11 cellular contexts compared by ENCODE assay signal in the genomic region with DNA sequence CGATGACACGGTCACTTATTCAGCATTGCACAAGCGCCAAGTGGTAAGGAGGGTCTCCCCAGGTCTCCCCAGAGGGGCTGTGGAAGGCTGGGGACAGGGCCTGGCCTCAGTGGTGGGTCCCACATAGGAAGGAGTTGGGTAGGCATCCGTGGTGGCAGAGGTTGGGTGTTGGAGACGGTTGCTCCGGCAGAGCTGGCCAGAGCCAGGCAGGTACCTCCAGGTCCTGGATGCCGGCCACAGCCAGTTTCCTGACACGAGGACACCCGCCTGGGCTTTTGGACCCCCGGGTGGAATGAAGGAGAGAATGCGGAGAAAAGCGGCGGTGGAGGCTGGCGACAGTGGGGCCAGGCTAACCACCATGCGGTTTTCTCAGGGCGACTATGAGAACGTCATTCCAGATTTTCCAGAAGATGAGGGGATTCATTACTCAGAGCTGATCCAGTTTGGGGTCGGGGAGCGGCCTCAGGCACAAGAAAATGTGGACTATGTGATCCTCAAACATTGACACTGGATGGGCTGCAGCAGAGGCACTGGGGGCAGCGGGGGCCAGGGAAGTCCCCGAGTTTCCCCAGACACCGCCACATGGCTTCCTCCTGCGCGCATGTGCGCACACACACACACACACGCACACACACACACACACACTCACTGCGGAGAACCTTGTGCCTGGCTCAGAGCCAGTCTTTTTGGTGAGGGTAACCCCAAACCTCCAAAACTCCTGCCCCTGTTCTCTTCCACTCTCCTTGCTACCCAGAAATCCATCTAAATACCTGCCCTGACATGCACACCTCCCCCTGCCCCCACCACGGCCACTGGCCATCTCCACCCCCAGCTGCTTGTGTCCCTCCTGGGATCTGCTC. TPM values are rescaled to one million over a fixed set of nuclear protein-coding genes. Genes with fewer than 3 reads are reported as not detected.
A peak's percentile ranks its signal among the peaks of the same experiment; 100 is the strongest.
DNase-seq lines count a peak whose midpoint lies in the region; ATAC-seq, FAIRE-seq and TF ChIP-seq lines count a peak whose summit lies in the region.
"Had no signal": no experiment of that assay in that cellular context is flagged by ENCODE, and none has a peak within 500 bp of the region (broad histone marks: within the 10 kb centered on the region; RNA-seq: fewer than 3 reads in every experiment).

No MANE protein-coding gene starts in this region.

- H3K27me3 Mint-ChIP-seq in progenitor cell of endocrine pancreas = peaks cover 28% of the 10 kb centered on the region

- peak overlapping the region; percentile 70 for H3K4me2 ChIP-seq in OCI-LY7 (ENCODE audit: low read length)

- no peaks in the 10 kb centered on the region for H3K4me1 Mint-ChIP-seq in progenitor cell of endocrine pancreas (ENCODE audit: low read depth)

- H3K36me3 ChIP-seq in GM06990 (ENCODE audit: control insufficient read depth, insufficient read depth, low read length) = peaks cover 28% of the 10 kb centered on the region
- peaks cover 80% of the 10 kb centered on the region for H3K36me3 ChIP-seq in OCI-LY7 (ENCODE audit: insufficient read depth, low read length)
- no peaks in the 10 kb centered on the region for H3K36me3 ChIP-seq in small intestine (ENCODE audit: control insufficient read depth in 2 of 2, insufficient read depth in 2 of 2, low read length in 2 of 2)

- H3K4me1 ChIP-seq in OCI-LY7 (ENCODE audit: insufficient read depth, low read length, poor library complexity, severe bottlenecking) = peaks cover 85% of the 10 kb centered on the region
- no peaks in the 10 kb centered on the region for H3K4me1 ChIP-seq in small intestine (ENCODE audit: control insufficient read depth in 2 of 2, insufficient read depth in 1 of 2, low read depth in 1 of 2, low read length in 1 of 2)

- FAIRE-seq in small intestine (lab: Jason Lieb, UNC) = no peak

- H3K9me2 ChIP-seq in OCI-LY7 (ENCODE audit: insufficient read depth, low read length) = no peaks in the 10 kb centered on the region

- H2AFZ ChIP-seq in OCI-LY7 (ENCODE audit: low read length) = no peak overlapping the region

- 0 out of 2 replicates have a peak, but pooled peaks cover 4% of the 10 kb centered on the region for H3K9me3 ChIP-seq in OCI-LY7 (ENCODE audit: low read length)
- H3K9me3 ChIP-seq in small intestine (ENCODE audit: control insufficient read depth, low read depth) = no peaks in the 10 kb centered on the region

- peak overlapping the region; percentile 96 for H3K27ac ChIP-seq in OCI-LY7 (ENCODE audit: low read depth, low read length, poor library complexity, severe bottlenecking)
- no peak overlapping the region for H3K27ac ChIP-seq in small intestine (ENCODE audit: low read depth in 1 of 2, low read length in 1 of 2)

- DNase-seq in GM06990 (ENCODE audit: extremely low read depth, insufficient read length) (peak; percentile 76), OCI-LY7 (ENCODE audit: low spot score) (peak; percentile 66), small intestine (no peak), COR-L47 (lab: John Stamatoyannopoulos, UW) (no peak), progenitor cell of endocrine pancreas (ENCODE audit: low spot score, unreplicated experiment) (no peak)
- peak; percentile 69 for DNase-seq in activated naive CD4-positive, alpha-beta T cell treated with Interleukin-2 at 50 U/mL for 16 hours
- peak; percentile 48 to 54 for DNase-seq in stimulated activated CD4-positive, alpha-beta T cell treated with anti-CD3 and anti-CD28 coated beads, Interleukin-15, amount 100 ng/mL, for 1 hour (ENCODE audit: low read depth in 1 of 2, low spot score in 1 of 2)
- DNase-seq: NCI-H187 had no signal

- no peak for ATAC-seq in HG03135 (IDR thresholded peaks at IDR 0.05; ENCODE audit: unreplicated experiment)

- H3K27me3 ChIP-seq in GM06990 (replicated peaks; ENCODE audit: control insufficient read depth, insufficient read depth, low read length) = no peaks in the 10 kb centered on the region
- peaks cover 0 to 3% of the 10 kb centered on the region in 2 donors for H3K27me3 ChIP-seq in small intestine (ENCODE audit: control insufficient read depth in 2 of 2, insufficient read depth in 2 of 2, low read length in 2 of 2)

- H3K79me2 ChIP-seq in OCI-LY7 (ENCODE audit: insufficient read depth, low read depth, low read length) = no peaks in the 10 kb centered on the region

- CTCF ChIA-PET in OCI-LY7 (lab: Charles Lee; ENCODE audit: unreplicated experiment) = no interaction called here

- peak overlapping the region; percentile 6; the same call in 1 of the 2 replicates for H3K4me3 ChIP-seq in GM06990 (replicated peaks; ENCODE audit: low read depth, low read length)
- peak overlapping the region; percentile 24 for H3K4me3 ChIP-seq in OCI-LY7 (ENCODE audit: low read depth, low read length, poor library complexity, severe bottlenecking)
- H3K4me3 ChIP-seq in small intestine (ENCODE audit: low read depth in 1 of 2, low read length in 2 of 2) = no peak overlapping the region

- intact Hi-C loops in OCI-LY7 (cut with micrococcal nuclease; ENCODE audit: unreplicated experiment) = loop anchor here (2.0 kb wide), 1 partner anchor 78 kb away; a partner anchor contains a TSS

- no peaks in the 10 kb centered on the region for H3K9me3 Mint-ChIP-seq in progenitor cell of endocrine pancreas (ENCODE audit: low read depth)

- no peak for TF ChIP-seq CTCF in GM06990 (IDR thresholded peaks at IDR 0.05; ENCODE audit: insufficient read depth, low read length, poor library complexity, severe bottlenecking)
- TF ChIP-seq CTCF in OCI-LY7 (conservative IDR thresholded peaks at IDR 0.05; ENCODE audit: low read length) = no peak
- TF ChIP-seq CTCF in progenitor cell of endocrine pancreas (IDR thresholded peaks at IDR 0.05; ENCODE audit: unreplicated experiment) = no peak

- BruUV-seq in OCI-LY7 (replicated peaks; lab: Mats Ljungman, UMichigan) = TSS peak; percentile 86

- no peak overlapping the region for H3K27ac Mint-ChIP-seq in progenitor cell of endocrine pancreas

- H3K4me3 Mint-ChIP-seq in progenitor cell of endocrine pancreas (ENCODE audit: low read depth) = no peak overlapping the region

- 59 to 73% (median 67%) methylated on average over 21 to 28 of the region's 28 CpGs for WGBS in small intestine, 3 donors

- no peaks in the 10 kb centered on the region; the same call in 1 of the 2 replicates for H4K20me1 ChIP-seq in OCI-LY7 (ENCODE audit: insufficient read depth, low read length)

- POLR2A ChIA-PET in OCI-LY7 (lab: Charles Lee) = interaction anchor here (1.5 to 1.6 kb wide), 2 partner anchors 23 to 27 kb away, joined by 5 to 6 read pairs; no protein-coding TSS in a partner anchor

- H3K36me3 Mint-ChIP-seq in progenitor cell of endocrine pancreas (ENCODE audit: insufficient read depth) = no peaks in the 10 kb centered on the region

RNA-seq across cellular contexts. Expression of a gene that starts 1.3 kb away (rescaled TPM):
- total RNA-seq in OCI-LY7 (2014; rRNA removed; shearing (Covaris generic)) = 8.5 and 11.4 TPM in 2 replicates
- total RNA-seq in OCI-LY7 (2022) (9.8 and 11.6 TPM in 2 replicates), progenitor cell of endocrine pancreas (0.33 and 0.74 TPM in 2 replicates)
- under 1 TPM in 1 of 3 donors, not detected in 2; 0.18 TPM for polyA plus RNA-seq in small intestine
- total RNA-seq: Daoy had no signal
- polyA plus RNA-seq: esophagus had no signal

RNA-seq across cellular contexts. Expression of a gene that starts 11.8 kb away (rescaled TPM):
- 0.72 TPM in 1 of 2 replicates, not detected in the other for total RNA-seq in OCI-LY7 (2014; rRNA removed; shearing (Covaris generic))
- total RNA-seq in OCI-LY7 (2022) (0.19 and 0.31 TPM in 2 replicates), progenitor cell of endocrine pancreas (not detected in 2 replicates)
- polyA plus RNA-seq in small intestine = 1 to 10 TPM in 1 of 3 donors, not detected in 2; 1.0 TPM
- total RNA-seq: Daoy had no signal
- polyA plus RNA-seq: esophagus had no signal

RNA-seq across cellular contexts. Expression of a gene that starts 17.4 kb away (rescaled TPM):
- total RNA-seq in OCI-LY7 (2014; rRNA removed; shearing (Covaris generic)) = 312 and 413 TPM in 2 replicates
- total RNA-seq in OCI-LY7 (2022) (972 TPM in 2 replicates), progenitor cell of endocrine pancreas (3.8 and 5.1 TPM in 2 replicates)
- 1 to 10 TPM; 1.3 to 5.0 (median 3.0) TPM for polyA plus RNA-seq in small intestine
- total RNA-seq: Daoy had no signal

RNA-seq across cellular contexts. Expression of a gene that starts 24.4 kb away (rescaled TPM):
- total RNA-seq in OCI-LY7 (2014; rRNA removed; shearing (Covaris generic)) = 0.06 TPM in 1 of 2 replicates, not detected in the other
- total RNA-seq in OCI-LY7 (2022) (not detected in 2 replicates), progenitor cell of endocrine pancreas (0.16 TPM in 1 of 2 replicates, not detected in the other)
- polyA plus RNA-seq in small intestine = under 1 TPM in 1 of 3 donors, not detected in 2; 0.15 TPM
- total RNA-seq: Daoy had no signal
- polyA plus RNA-seq: esophagus had no signal

RNA-seq across cellular contexts. Expression of a gene that starts 54.5 kb away (rescaled TPM):
- 4.6 and 6.2 TPM in 2 replicates for total RNA-seq in OCI-LY7 (2014; rRNA removed; shearing (Covaris generic))
- total RNA-seq in OCI-LY7 (2022) (8.4 and 10.1 TPM in 2 replicates), progenitor cell of endocrine pancreas (1.4 and 1.7 TPM in 2 replicates)
- not detected for polyA plus RNA-seq in small intestine
- total RNA-seq: Daoy had no signal
- polyA plus RNA-seq: esophagus had no signal

Comparison
In these comparisons a context has a peak if more than half of its experiments do, and no peak if none do; other contexts are left out.
1. DNase-seq: peak in GM06990 (single experiment), OCI-LY7 (single experiment), activated naive CD4-positive, alpha-beta T cell treated with Interleukin-2 at 50 U/mL for 16 hours (single experiment) and stimulated activated CD4-positive, alpha-beta T cell treated with anti-CD3 and anti-CD28 coated beads, Interleukin-15, amount 100 ng/mL, for 1 hour (2 of 2); none in small intestine (single experiment), COR-L47 (single experiment) and progenitor cell of endocrine pancreas (single experiment).
2. H3K4me3 ChIP-seq: peak in GM06990 (single experiment) and OCI-LY7 (single experiment); none in small intestine (0 of 2).
3. RNA of a gene that starts 17.4 kb away (total RNA-seq): 312 to 972 TPM in OCI-LY7; 3.8 to 5.1 TPM in progenitor cell of endocrine pancreas; every median in the first group is over 10 times any median in the second.